1 cellular context compared by ENCODE assay signal in the genomic region with DNA sequence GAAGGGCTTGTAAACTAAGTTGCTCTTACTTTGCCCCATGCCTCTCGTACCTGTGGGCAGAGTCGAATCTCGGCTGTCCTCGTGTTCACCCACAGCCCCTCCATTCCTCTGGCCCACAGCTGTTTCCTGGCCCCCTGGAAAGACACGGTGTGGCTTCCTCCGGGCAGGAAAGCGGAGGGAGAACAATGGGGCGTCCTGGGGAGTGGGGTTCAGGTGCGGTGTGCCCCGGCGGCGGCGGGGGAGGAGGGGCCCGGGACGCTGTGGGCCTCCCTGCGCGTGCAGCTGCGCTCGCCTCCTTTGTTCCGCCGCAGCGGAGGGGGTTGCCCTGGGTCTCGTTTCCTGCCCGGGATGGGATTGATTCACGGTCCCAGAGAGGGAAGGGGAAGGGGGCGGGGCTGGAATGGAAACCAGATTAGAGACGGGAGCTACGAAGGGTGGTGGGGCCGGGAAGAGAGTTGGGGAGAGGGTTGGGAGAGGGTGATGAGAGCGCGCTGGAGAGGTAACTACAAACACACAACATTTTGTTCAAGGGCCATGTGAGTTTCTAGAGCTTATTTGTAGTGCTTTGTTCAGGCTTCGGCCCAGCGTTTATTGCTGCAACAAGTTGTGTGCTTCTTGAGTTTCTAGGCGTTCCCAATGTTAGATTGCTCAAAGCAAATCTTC.
TF ChIP-seq lines count a peak whose summit lies in the region.

No MANE protein-coding gene starts in this region.

TF ChIP-seq in HepG2, 621 proteins besides CTCF, POLR2A, EP300 and RAD21 (continued from another document and continues in another):
- TF ChIP-seq, protein P1, sequence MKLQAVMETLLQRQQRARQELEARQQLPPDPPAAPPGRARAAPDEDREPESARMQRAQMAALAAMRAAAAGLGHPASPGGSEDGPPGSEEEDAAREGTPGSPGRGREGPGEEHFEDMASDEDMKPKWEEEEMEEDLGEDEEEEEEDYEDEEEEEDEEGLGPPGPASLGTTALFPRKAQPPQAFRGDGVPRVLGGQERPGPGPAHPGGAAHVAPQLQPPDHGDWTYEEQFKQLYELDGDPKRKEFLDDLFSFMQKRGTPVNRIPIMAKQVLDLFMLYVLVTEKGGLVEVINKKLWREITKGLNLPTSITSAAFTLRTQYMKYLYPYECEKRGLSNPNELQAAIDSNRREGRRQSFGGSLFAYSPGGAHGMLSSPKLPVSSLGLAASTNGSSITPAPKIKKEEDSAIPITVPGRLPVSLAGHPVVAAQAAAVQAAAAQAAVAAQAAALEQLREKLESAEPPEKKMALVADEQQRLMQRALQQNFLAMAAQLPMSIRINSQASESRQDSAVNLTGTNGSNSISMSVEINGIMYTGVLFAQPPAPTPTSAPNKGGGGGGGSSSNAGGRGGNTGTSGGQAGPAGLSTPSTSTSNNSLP (IDR thresholded peaks at IDR 0.05; ENCODE audit: low read depth, low read length), result peak; percentile 6; the same call in 1 of the 2 replicates
- peak; percentile 88; the same call in 1 of the 2 replicates for TF ChIP-seq MZF1 (CRISPR knock-in tag; IDR thresholded peaks at IDR 0.05; ENCODE audit: borderline replicate concordance)
- peak; percentile 92 for TF ChIP-seq ASH2L (IDR thresholded peaks at IDR 0.05; ENCODE audit: insufficient read length, low read depth, low read length)
- TF ChIP-seq ONECUT2 (CRISPR knock-in tag; IDR thresholded peaks at IDR 0.05), result peak; percentile 38; the same call in 1 of the 2 replicates
- TF ChIP-seq, protein P2, sequence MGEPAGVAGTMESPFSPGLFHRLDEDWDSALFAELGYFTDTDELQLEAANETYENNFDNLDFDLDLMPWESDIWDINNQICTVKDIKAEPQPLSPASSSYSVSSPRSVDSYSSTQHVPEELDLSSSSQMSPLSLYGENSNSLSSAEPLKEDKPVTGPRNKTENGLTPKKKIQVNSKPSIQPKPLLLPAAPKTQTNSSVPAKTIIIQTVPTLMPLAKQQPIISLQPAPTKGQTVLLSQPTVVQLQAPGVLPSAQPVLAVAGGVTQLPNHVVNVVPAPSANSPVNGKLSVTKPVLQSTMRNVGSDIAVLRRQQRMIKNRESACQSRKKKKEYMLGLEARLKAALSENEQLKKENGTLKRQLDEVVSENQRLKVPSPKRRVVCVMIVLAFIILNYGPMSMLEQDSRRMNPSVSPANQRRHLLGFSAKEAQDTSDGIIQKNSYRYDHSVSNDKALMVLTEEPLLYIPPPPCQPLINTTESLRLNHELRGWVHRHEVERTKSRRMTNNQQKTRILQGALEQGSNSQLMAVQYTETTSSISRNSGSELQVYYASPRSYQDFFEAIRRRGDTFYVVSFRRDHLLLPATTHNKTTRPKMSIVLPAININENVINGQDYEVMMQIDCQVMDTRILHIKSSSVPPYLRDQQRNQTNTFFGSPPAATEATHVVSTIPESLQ (CRISPR knock-in tag; conservative IDR thresholded peaks at IDR 0.05), result no peak
- no peak for TF ChIP-seq PHF20 (CRISPR knock-in tag; IDR thresholded peaks at IDR 0.05)
- peak; percentile 70 for TF ChIP-seq PTBP1 (IDR thresholded peaks at IDR 0.05; ENCODE audit: low read depth, low read length, poor library complexity, severe bottlenecking)
- TF ChIP-seq, protein P3, sequence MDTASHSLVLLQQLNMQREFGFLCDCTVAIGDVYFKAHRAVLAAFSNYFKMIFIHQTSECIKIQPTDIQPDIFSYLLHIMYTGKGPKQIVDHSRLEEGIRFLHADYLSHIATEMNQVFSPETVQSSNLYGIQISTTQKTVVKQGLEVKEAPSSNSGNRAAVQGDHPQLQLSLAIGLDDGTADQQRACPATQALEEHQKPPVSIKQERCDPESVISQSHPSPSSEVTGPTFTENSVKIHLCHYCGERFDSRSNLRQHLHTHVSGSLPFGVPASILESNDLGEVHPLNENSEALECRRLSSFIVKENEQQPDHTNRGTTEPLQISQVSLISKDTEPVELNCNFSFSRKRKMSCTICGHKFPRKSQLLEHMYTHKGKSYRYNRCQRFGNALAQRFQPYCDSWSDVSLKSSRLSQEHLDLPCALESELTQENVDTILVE (CRISPR knock-in tag; IDR thresholded peaks at IDR 0.05), result peak; percentile 47; the same call in 1 of the 2 replicates
- 0 out of 2 replicates have a peak, but pooled peaks have one; percentile 47 for TF ChIP-seq MIER3 (CRISPR knock-in tag; IDR thresholded peaks at IDR 0.05; ENCODE audit: borderline replicate concordance)
- TF ChIP-seq JUNB (CRISPR knock-in tag; IDR thresholded peaks at IDR 0.05; ENCODE audit: borderline replicate concordance), result no peak
- peak; percentile 87 for TF ChIP-seq MEF2D (CRISPR knock-in tag; IDR thresholded peaks at IDR 0.05)
- TF ChIP-seq, protein P4, sequence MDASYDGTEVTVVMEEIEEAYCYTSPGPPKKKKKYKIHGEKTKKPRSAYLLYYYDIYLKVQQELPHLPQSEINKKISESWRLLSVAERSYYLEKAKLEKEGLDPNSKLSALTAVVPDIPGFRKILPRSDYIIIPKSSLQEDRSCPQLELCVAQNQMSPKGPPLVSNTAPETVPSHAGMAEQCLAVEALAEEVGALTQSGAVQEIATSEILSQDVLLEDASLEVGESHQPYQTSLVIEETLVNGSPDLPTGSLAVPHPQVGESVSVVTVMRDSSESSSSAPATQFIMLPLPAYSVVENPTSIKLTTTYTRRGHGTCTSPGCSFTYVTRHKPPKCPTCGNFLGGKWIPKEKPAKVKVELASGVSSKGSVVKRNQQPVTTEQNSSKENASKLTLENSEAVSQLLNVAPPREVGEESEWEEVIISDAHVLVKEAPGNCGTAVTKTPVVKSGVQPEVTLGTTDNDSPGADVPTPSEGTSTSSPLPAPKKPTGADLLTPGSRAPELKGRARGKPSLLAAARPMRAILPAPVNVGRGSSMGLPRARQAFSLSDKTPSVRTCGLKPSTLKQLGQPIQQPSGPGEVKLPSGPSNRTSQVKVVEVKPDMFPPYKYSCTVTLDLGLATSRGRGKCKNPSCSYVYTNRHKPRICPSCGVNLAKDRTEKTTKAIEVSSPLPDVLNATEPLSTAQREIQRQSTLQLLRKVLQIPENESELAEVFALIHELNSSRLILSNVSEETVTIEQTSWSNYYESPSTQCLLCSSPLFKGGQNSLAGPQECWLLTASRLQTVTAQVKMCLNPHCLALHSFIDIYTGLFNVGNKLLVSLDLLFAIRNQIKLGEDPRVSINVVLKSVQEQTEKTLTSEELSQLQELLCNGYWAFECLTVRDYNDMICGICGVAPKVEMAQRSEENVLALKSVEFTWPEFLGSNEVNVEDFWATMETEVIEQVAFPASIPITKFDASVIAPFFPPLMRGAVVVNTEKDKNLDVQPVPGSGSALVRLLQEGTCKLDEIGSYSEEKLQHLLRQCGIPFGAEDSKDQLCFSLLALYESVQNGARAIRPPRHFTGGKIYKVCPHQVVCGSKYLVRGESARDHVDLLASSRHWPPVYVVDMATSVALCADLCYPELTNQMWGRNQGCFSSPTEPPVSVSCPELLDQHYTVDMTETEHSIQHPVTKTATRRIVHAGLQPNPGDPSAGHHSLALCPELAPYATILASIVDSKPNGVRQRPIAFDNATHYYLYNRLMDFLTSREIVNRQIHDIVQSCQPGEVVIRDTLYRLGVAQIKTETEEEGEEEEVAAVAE (CRISPR knock-in tag; IDR thresholded peaks at IDR 0.05; ENCODE audit: borderline replicate concordance), result 0 out of 2 replicates have a peak, but pooled peaks have one; percentile 18
- TF ChIP-seq, protein P5, sequence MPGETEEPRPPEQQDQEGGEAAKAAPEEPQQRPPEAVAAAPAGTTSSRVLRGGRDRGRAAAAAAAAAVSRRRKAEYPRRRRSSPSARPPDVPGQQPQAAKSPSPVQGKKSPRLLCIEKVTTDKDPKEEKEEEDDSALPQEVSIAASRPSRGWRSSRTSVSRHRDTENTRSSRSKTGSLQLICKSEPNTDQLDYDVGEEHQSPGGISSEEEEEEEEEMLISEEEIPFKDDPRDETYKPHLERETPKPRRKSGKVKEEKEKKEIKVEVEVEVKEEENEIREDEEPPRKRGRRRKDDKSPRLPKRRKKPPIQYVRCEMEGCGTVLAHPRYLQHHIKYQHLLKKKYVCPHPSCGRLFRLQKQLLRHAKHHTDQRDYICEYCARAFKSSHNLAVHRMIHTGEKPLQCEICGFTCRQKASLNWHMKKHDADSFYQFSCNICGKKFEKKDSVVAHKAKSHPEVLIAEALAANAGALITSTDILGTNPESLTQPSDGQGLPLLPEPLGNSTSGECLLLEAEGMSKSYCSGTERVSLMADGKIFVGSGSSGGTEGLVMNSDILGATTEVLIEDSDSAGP (CRISPR knock-in tag; IDR thresholded peaks at IDR 0.05; ENCODE audit: borderline replicate concordance), result peak; percentile 76
- TF ChIP-seq HCFC1 (IDR thresholded peaks at IDR 0.05; ENCODE audit: low read depth, low read length), result no peak
- TF ChIP-seq POLR2AphosphoS5 (IDR thresholded peaks at IDR 0.05; ENCODE audit: low read depth, low read length), result no peak; the same call in none of the 2 replicates
- TF ChIP-seq ZNF292 (CRISPR knock-in tag; IDR thresholded peaks at IDR 0.05; ENCODE audit: borderline replicate concordance, low read depth), result peak; percentile 66; the same call in 1 of the 2 replicates
- TF ChIP-seq HMGA1 (CRISPR knock-in tag; conservative IDR thresholded peaks at IDR 0.05), result no peak
- TF ChIP-seq, protein P6, sequence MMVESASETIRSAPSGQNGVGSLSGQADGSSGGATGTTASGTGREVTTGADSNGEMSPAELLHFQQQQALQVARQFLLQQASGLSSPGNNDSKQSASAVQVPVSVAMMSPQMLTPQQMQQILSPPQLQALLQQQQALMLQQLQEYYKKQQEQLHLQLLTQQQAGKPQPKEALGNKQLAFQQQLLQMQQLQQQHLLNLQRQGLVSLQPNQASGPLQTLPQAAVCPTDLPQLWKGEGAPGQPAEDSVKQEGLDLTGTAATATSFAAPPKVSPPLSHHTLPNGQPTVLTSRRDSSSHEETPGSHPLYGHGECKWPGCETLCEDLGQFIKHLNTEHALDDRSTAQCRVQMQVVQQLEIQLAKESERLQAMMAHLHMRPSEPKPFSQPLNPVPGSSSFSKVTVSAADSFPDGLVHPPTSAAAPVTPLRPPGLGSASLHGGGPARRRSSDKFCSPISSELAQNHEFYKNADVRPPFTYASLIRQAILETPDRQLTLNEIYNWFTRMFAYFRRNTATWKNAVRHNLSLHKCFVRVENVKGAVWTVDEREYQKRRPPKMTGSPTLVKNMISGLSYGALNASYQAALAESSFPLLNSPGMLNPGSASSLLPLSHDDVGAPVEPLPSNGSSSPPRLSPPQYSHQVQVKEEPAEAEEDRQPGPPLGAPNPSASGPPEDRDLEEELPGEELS (CRISPR knock-in tag; IDR thresholded peaks at IDR 0.05), result peak; percentile 72
- TF ChIP-seq MAZ (IDR thresholded peaks at IDR 0.05; ENCODE audit: borderline replicate concordance, low read depth, low read length), result no peak; the same call in 1 of the 2 replicates
- TF ChIP-seq MAZ (CRISPR knock-in tag; IDR thresholded peaks at IDR 0.05; ENCODE audit: low read depth), result no peak
- peak in 1 of 2 experiments; percentile 90; a peak in 3 of 4 replicates for TF ChIP-seq KLF16 (CRISPR knock-in tag; IDR thresholded peaks at IDR 0.05)
- TF ChIP-seq CBFB (CRISPR knock-in tag; IDR thresholded peaks at IDR 0.05), result 0 out of 2 replicates have a peak, but pooled peaks have one; percentile 42
- TF ChIP-seq ZNF282 (IDR thresholded peaks at IDR 0.05; ENCODE audit: partially characterized antibody), result no peak
- peak; percentile 64; the same call in 1 of the 2 replicates for TF ChIP-seq THYN1 (CRISPR knock-in tag; IDR thresholded peaks at IDR 0.05; ENCODE audit: borderline replicate concordance, low read depth)
- no peak for TF ChIP-seq ATF7-NPFF (CRISPR knock-in tag; IDR thresholded peaks at IDR 0.05; ENCODE audit: low read depth)
- 0 out of 2 replicates have a peak, but pooled peaks have one; percentile 29 for TF ChIP-seq GABPA (IDR thresholded peaks at IDR 0.05; ENCODE audit: low read depth, low read length)
- TF ChIP-seq GABPA (CRISPR knock-in tag; IDR thresholded peaks at IDR 0.05; ENCODE audit: low read depth), result no peak
- TF ChIP-seq, protein P7, sequence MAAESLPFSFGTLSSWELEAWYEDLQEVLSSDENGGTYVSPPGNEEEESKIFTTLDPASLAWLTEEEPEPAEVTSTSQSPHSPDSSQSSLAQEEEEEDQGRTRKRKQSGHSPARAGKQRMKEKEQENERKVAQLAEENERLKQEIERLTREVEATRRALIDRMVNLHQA (CRISPR knock-in tag; IDR thresholded peaks at IDR 0.05), result no peak
- TF ChIP-seq ATM (IDR thresholded peaks at IDR 0.05; ENCODE audit: borderline replicate concordance), result no peak
- TF ChIP-seq MED8 (CRISPR knock-in tag; IDR thresholded peaks at IDR 0.05; ENCODE audit: insufficient replicate concordance), result no peak
- TF ChIP-seq MYC (CRISPR knock-in tag; IDR thresholded peaks at IDR 0.05; ENCODE audit: borderline replicate concordance), result peak; percentile 88; the same call in 1 of the 2 replicates
- TF ChIP-seq ZNF382 (CRISPR knock-in tag; IDR thresholded peaks at IDR 0.05; ENCODE audit: borderline replicate concordance), result no peak
- TF ChIP-seq SP5 (CRISPR knock-in tag; IDR thresholded peaks at IDR 0.05; ENCODE audit: borderline replicate concordance, low read depth), result peak; percentile 88
- TF ChIP-seq FLYWCH1 (CRISPR knock-in tag; IDR thresholded peaks at IDR 0.05), result no peak
- no peak for TF ChIP-seq PHB2 (IDR thresholded peaks at IDR 0.05; ENCODE audit: partially characterized antibody)
- TF ChIP-seq, protein P8, sequence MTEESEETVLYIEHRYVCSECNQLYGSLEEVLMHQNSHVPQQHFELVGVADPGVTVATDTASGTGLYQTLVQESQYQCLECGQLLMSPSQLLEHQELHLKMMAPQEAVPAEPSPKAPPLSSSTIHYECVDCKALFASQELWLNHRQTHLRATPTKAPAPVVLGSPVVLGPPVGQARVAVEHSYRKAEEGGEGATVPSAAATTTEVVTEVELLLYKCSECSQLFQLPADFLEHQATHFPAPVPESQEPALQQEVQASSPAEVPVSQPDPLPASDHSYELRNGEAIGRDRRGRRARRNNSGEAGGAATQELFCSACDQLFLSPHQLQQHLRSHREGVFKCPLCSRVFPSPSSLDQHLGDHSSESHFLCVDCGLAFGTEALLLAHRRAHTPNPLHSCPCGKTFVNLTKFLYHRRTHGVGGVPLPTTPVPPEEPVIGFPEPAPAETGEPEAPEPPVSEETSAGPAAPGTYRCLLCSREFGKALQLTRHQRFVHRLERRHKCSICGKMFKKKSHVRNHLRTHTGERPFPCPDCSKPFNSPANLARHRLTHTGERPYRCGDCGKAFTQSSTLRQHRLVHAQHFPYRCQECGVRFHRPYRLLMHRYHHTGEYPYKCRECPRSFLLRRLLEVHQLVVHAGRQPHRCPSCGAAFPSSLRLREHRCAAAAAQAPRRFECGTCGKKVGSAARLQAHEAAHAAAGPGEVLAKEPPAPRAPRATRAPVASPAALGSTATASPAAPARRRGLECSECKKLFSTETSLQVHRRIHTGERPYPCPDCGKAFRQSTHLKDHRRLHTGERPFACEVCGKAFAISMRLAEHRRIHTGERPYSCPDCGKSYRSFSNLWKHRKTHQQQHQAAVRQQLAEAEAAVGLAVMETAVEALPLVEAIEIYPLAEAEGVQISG (CRISPR knock-in tag; IDR thresholded peaks at IDR 0.05), result peak; percentile 30; the same call in 1 of the 2 replicates
